In genomic region chr1:152411144-152411543, GRCh38 we compare ENCODE assay signal across 28 cellular contexts. TPM values are rescaled to one million over a fixed set of nuclear protein-coding genes. Genes with fewer than 3 reads are reported as not detected.
"Had no signal": no experiment of that assay in that cellular context is flagged by ENCODE, and none has a peak within 500 bp of the region (broad histone marks: within the 10 kb centered on the region; RNA-seq: fewer than 3 reads in every experiment).

No MANE protein-coding gene starts in this region.

- FAIRE-seq: endometrium, frontal cortex, kidney, urothelium cell line had no signal

- H3K9me3 ChIP-seq: left ventricle myocardium inferior, right atrium auricular region, tibial artery had no signal

- H3K36me3 Mint-ChIP-seq: activated naive CD8-positive, alpha-beta T cell treated with anti-CD3 and anti-CD28 coated beads, Interleukin-2, amount 10 ng/mL, durations not matched to agents 7 days and 5 days; brain had no signal

- H3K27ac ChIP-seq: left ventricle myocardium inferior, right atrium auricular region, tibial artery had no signal

- H3K4me3 ChIP-seq: left ventricle myocardium inferior, right atrium auricular region, tibial artery had no signal

- H3K4me1 ChIP-seq: left ventricle myocardium inferior, right atrium auricular region, tibial artery had no signal

- H3K36me3 ChIP-seq: left ventricle myocardium inferior, right atrium auricular region, tibial artery had no signal

- H3K4me3 Mint-ChIP-seq: activated CD4-positive, alpha-beta T cell treated with anti-CD3 and anti-CD28 coated beads, Interleukin-2, amount 10 ng/mL, durations not matched to agents 24 days and 14 days; activated CD8-positive, alpha-beta T cell treated with anti-CD3 and anti-CD28 coated beads for 36 hours; activated naive CD8-positive, alpha-beta T cell treated with anti-CD3 and anti-CD28 coated beads, Interleukin-2, amount 10 ng/mL, durations not matched to agents 7 days and 5 days; activated T-helper 17 cell treated with anti-CD3 and anti-CD28 coated beads, Interleukin-2, amount 50 U/mL, for 72 hours; brain; nephron had no signal

- H3K4me1 Mint-ChIP-seq: activated CD4-positive, alpha-beta T cell treated with anti-CD3 and anti-CD28 coated beads, Interleukin-2, amount 10 ng/mL, durations not matched to agents 24 days and 14 days; activated naive CD8-positive, alpha-beta T cell treated with anti-CD3 and anti-CD28 coated beads, Interleukin-2, amount 10 ng/mL, durations not matched to agents 7 days and 5 days; activated T-helper 17 cell treated with anti-CD3 and anti-CD28 coated beads, Interleukin-2, amount 50 U/mL, for 72 hours; brain; nephron had no signal

- H3K9me3 Mint-ChIP-seq: activated CD4-positive, alpha-beta T cell treated with anti-CD3 and anti-CD28 coated beads, Interleukin-2, amount 10 ng/mL, durations not matched to agents 24 days and 14 days; activated CD8-positive, alpha-beta T cell treated with anti-CD3 and anti-CD28 coated beads for 36 hours; activated naive CD8-positive, alpha-beta T cell treated with anti-CD3 and anti-CD28 coated beads, Interleukin-2, amount 10 ng/mL, durations not matched to agents 7 days and 5 days; activated T-helper 17 cell treated with anti-CD3 and anti-CD28 coated beads, Interleukin-2, amount 50 U/mL, for 72 hours had no signal

- H3K27me3 Mint-ChIP-seq: brain, progenitor cell of endocrine pancreas had no signal

- DNase-seq: activated CD4-positive, CD25-positive, alpha-beta regulatory T cell; activated CD8-positive, alpha-beta T cell treated with anti-CD3 and anti-CD28 coated beads for 36 hours; activated naive CD4-positive, alpha-beta T cell treated with Interleukin-2 at 50 U/mL for 16 hours; activated naive CD8-positive, alpha-beta T cell treated with anti-CD3 and anti-CD28 coated beads, Interleukin-2, amount 10 ng/mL, durations not matched to agents 7 days and 5 days; activated T-cell treated with anti-CD3 and anti-CD28 coated beads, Interleukin-2, amount 50 U/mL, for 1 hour; amygdala; caudate nucleus; erythroblast; head of caudate nucleus; left ventricle myocardium inferior; mammary epithelial cell; midbrain; stimulated activated CD4-positive, alpha-beta T cell treated with anti-CD3 and anti-CD28 coated beads, Interleukin-2, amount 100 ng/mL, for 24 hours; stimulated activated naive CD4-positive, alpha-beta T cell treated with Interleukin-2 at 50 U/mL for 16 hours; T-helper 9 cell; tibial artery had no signal

- H3K27ac Mint-ChIP-seq: activated CD4-positive, alpha-beta T cell treated with anti-CD3 and anti-CD28 coated beads, Interleukin-2, amount 10 ng/mL, durations not matched to agents 24 days and 14 days; activated CD8-positive, alpha-beta T cell treated with anti-CD3 and anti-CD28 coated beads for 36 hours; activated naive CD8-positive, alpha-beta T cell treated with anti-CD3 and anti-CD28 coated beads, Interleukin-2, amount 10 ng/mL, durations not matched to agents 7 days and 5 days; activated T-helper 17 cell treated with anti-CD3 and anti-CD28 coated beads, Interleukin-2, amount 50 U/mL, for 72 hours; brain; nephron; progenitor cell of endocrine pancreas had no signal

- H3K27me3 ChIP-seq: right atrium auricular region, tibial artery had no signal

- ATAC-seq: activated CD8-positive, alpha-beta T cell treated with anti-CD3 and anti-CD28 coated beads for 36 hours; activated T-helper 17 cell treated with anti-CD3 and anti-CD28 coated beads, Interleukin-2, amount 50 U/mL, for 72 hours had no signal

RNA-seq across cellular contexts. Expression of gene CRNN, which starts 2.9 kb away (rescaled TPM):
- total RNA-seq: activated CD4-positive, alpha-beta T cell treated with anti-CD3 and anti-CD28 coated beads, Interleukin-2, amount 10 ng/mL, durations not matched to agents 24 days and 14 days; activated CD8-positive, alpha-beta T cell treated with anti-CD3 and anti-CD28 coated beads for 36 hours; activated naive CD8-positive, alpha-beta T cell treated with anti-CD3 and anti-CD28 coated beads, Interleukin-2, amount 10 ng/mL, durations not matched to agents 7 days and 5 days; activated T-helper 17 cell treated with anti-CD3 and anti-CD28 coated beads, Interleukin-2, amount 50 U/mL, for 72 hours; frontal cortex; kidney; left ventricle myocardium inferior; mammary epithelial cell; progenitor cell of endocrine pancreas; right atrium auricular region; skeletal muscle tissue; subcutaneous adipose tissue had no signal

RNA-seq across cellular contexts. Expression of gene FLG2, which starts 51.3 kb away (rescaled TPM):
- total RNA-seq: activated CD4-positive, alpha-beta T cell treated with anti-CD3 and anti-CD28 coated beads, Interleukin-2, amount 10 ng/mL, durations not matched to agents 24 days and 14 days; activated CD8-positive, alpha-beta T cell treated with anti-CD3 and anti-CD28 coated beads for 36 hours; activated naive CD8-positive, alpha-beta T cell treated with anti-CD3 and anti-CD28 coated beads, Interleukin-2, amount 10 ng/mL, durations not matched to agents 7 days and 5 days; activated T-helper 17 cell treated with anti-CD3 and anti-CD28 coated beads, Interleukin-2, amount 50 U/mL, for 72 hours; frontal cortex; kidney; left ventricle myocardium inferior; mammary epithelial cell; progenitor cell of endocrine pancreas; right atrium auricular region; skeletal muscle tissue had no signal
